In the genomic region with DNA sequence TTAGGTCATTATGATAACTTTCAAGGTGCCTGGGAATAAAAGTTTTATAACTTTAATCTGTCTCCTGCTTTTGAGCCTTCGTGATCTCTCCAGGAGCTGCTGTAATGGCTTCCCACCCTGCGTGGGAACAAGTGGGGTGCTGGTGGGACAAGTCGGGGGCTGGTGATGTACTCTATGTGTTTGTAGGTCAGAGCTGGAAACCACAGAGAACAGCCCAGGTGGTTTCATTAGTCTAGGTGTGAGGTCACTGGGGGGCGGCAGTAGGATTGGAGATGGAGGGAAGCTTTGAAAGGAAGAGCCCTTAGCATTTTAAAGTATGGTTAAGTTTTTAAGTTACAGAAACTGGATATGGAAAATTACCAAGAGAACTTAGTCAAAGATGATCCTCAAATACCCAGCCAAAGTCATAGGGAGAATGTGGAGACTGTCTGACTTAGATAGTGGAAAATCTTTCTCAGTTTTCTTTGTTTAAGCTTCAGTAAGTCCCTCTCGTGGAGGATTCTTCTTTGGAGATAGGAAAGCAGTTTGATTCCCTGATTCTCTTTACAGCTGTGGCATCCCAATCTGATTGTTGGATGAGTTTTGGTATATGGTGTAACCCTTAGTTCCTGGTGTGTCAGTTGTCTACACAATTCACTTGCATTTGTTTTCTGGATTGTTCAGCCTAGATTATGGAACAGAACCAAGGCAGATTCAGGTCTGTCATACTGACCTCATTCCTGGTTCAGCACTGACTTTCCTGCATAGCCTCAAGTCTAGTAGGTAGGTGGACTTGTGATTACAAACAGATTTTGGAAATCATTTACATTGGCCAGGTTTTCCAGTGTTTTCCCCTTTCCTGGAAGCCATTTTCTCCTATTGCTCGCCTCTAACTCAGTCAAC, we compare ENCODE assay signal across 10 cellular contexts.
DNase-seq lines count a peak whose midpoint lies in the region; ATAC-seq and TF ChIP-seq lines count a peak whose summit lies in the region.
"Had no signal": no experiment of that assay in that cellular context is flagged by ENCODE, and none has a peak within 500 bp of the region (broad histone marks: within the 10 kb centered on the region; RNA-seq: fewer than 3 reads in every experiment).

No MANE protein-coding gene starts in this region.

- no peaks in the 10 kb centered on the region for H3K9me3 ChIP-seq in prostate gland

- peaks cover 3% of the 10 kb centered on the region for H3K36me3 Mint-ChIP-seq in brain
- H3K36me3 Mint-ChIP-seq in naive thymus-derived CD8-positive, alpha-beta T cell = peaks cover 0 to 16% (median 6%) of the 10 kb centered on the region in 3 donors

- H3K27me3 ChIP-seq in prostate gland (replicated peaks; ENCODE audit: insufficient read depth) = no peaks in the 10 kb centered on the region

- DNase-seq in prostate gland (ENCODE audit: low spot score) (no peak), NOMO-1 treated with dmso at 0.1 percent for 144 hours (lab: John Stamatoyannopoulos, UW; ENCODE audit: unreplicated experiment) (no peak), mesenteric fat pad (ENCODE audit: low spot score) (no peak), NCI-H82 treated with DMSO at 0.1 percent for 48 hours (lab: John Stamatoyannopoulos, UW; ENCODE audit: unreplicated experiment) (no peak)
- no peak for DNase-seq in naive thymus-derived CD8-positive, alpha-beta T cell
- DNase-seq: activated CD8-positive, alpha-beta memory T cell treated with anti-CD3 and anti-CD28 coated beads, Interleukin-2, amount 10 ng/mL, durations not matched to agents 7 days and 5 days; stimulated activated CD4-positive, alpha-beta T cell treated with anti-CD3 and anti-CD28 coated beads, Interleukin-2, amount 100 ng/mL, for 24 hours had no signal

- peaks cover 17% of the 10 kb centered on the region for H3K4me1 ChIP-seq in prostate gland (replicated peaks)

- no peak overlapping the region for H3K4me3 ChIP-seq in prostate gland

- POLR2A ChIA-PET in naive thymus-derived CD8-positive, alpha-beta T cell (lab: Charles Lee) = no interaction called here

- no peak for TF ChIP-seq POLR2A in prostate gland (IDR thresholded peaks at IDR 0.05)

- peaks cover 0 to 2% (median 0%) of the 10 kb centered on the region in 5 experiments for H3K9me3 Mint-ChIP-seq in brain
- no peaks in the 10 kb centered on the region for H3K9me3 Mint-ChIP-seq in naive thymus-derived CD8-positive, alpha-beta T cell

- peaks cover 67% of the 10 kb centered on the region for H3K4me1 Mint-ChIP-seq in brain
- H3K4me1 Mint-ChIP-seq in naive thymus-derived CD8-positive, alpha-beta T cell = peaks cover 21 to 43% (median 38%) of the 10 kb centered on the region in 4 donors

- 86% methylated on average over 6 of the region's 6 CpGs for WGBS in prostate gland

- no peak for TF ChIP-seq CTCF in brain (conservative IDR thresholded peaks at IDR 0.05)
- no peak for TF ChIP-seq CTCF in prostate gland (IDR thresholded peaks at IDR 0.05)

- H3K27me3 Mint-ChIP-seq in brain = no peaks in the 10 kb centered on the region
- no peaks in the 10 kb centered on the region for H3K27me3 Mint-ChIP-seq in naive thymus-derived CD8-positive, alpha-beta T cell
- H3K27me3 Mint-ChIP-seq: activated CD8-positive, alpha-beta memory T cell treated with anti-CD3 and anti-CD28 coated beads, Interleukin-2, amount 10 ng/mL, durations not matched to agents 7 days and 5 days had no signal

- H3K27ac ChIP-seq in prostate gland = peak overlapping the region; percentile 33 to 49

- no peaks in the 10 kb centered on the region for H3K36me3 ChIP-seq in prostate gland

- H3K27ac Mint-ChIP-seq in brain = peak overlapping the region in 4 of 5 experiments; percentile 31 to 96 (median 65)
- H3K27ac Mint-ChIP-seq in naive thymus-derived CD8-positive, alpha-beta T cell = peak overlapping the region in 2 of 10 donors; percentile 51 to 55
- H3K27ac Mint-ChIP-seq: activated CD8-positive, alpha-beta memory T cell treated with anti-CD3 and anti-CD28 coated beads, Interleukin-2, amount 10 ng/mL, durations not matched to agents 7 days and 5 days had no signal

- ATAC-seq in GM18907 (IDR thresholded peaks at IDR 0.05; ENCODE audit: unreplicated experiment) (peak; percentile 80), HG02870 (IDR thresholded peaks at IDR 0.05; ENCODE audit: unreplicated experiment) (peak; percentile 67)
- no peak for ATAC-seq in naive thymus-derived CD8-positive, alpha-beta T cell
- ATAC-seq: activated CD8-positive, alpha-beta memory T cell treated with anti-CD3 and anti-CD28 coated beads, Interleukin-2, amount 10 ng/mL, durations not matched to agents 7 days and 5 days had no signal

- intact Hi-C loops in prostate gland (cut with DNase I) = no loop called here

- no peak overlapping the region for H3K4me3 Mint-ChIP-seq in brain
- peak overlapping the region in 1 of 10 donors; percentile 31 for H3K4me3 Mint-ChIP-seq in naive thymus-derived CD8-positive, alpha-beta T cell
- H3K4me3 Mint-ChIP-seq: activated CD8-positive, alpha-beta memory T cell treated with anti-CD3 and anti-CD28 coated beads, Interleukin-2, amount 10 ng/mL, durations not matched to agents 7 days and 5 days had no signal

Comparison
In these comparisons a context has a peak if more than half of its experiments do, and no peak if none do; other contexts are left out.
1. ATAC-seq: peak in GM18907 (single experiment) and HG02870 (single experiment); none in naive thymus-derived CD8-positive, alpha-beta T cell (0 of 2).